Comparison of ENCODE assay signal across 1 cellular context in genomic region chr16:11255737-11256656, GRCh38.
TF ChIP-seq lines count a peak whose summit lies in the region.

A gene with protein sequence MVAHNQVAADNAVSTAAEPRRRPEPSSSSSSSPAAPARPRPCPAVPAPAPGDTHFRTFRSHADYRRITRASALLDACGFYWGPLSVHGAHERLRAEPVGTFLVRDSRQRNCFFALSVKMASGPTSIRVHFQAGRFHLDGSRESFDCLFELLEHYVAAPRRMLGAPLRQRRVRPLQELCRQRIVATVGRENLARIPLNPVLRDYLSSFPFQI (minus strand): TSS chr16:11256204. CDS start chr16:11255478, 726 bp downstream.

TF ChIP-seq in K562, 482 proteins besides CTCF, POLR2A, EP300 and RAD21 (continued from another document and continues in another):
- TF ChIP-seq, protein P1, sequence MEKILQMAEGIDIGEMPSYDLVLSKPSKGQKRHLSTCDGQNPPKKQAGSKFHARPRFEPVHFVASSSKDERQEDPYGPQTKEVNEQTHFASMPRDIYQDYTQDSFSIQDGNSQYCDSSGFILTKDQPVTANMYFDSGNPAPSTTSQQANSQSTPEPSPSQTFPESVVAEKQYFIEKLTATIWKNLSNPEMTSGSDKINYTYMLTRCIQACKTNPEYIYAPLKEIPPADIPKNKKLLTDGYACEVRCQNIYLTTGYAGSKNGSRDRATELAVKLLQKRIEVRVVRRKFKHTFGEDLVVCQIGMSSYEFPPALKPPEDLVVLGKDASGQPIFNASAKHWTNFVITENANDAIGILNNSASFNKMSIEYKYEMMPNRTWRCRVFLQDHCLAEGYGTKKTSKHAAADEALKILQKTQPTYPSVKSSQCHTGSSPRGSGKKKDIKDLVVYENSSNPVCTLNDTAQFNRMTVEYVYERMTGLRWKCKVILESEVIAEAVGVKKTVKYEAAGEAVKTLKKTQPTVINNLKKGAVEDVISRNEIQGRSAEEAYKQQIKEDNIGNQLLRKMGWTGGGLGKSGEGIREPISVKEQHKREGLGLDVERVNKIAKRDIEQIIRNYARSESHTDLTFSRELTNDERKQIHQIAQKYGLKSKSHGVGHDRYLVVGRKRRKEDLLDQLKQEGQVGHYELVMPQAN (IDR thresholded peaks at IDR 0.05; ENCODE audit: borderline replicate concordance), result peak; percentile 98
- TF ChIP-seq MAFG (tag; conservative IDR thresholded peaks at IDR 0.05), result no peak
- peak in 1 of 2 experiments; percentile 73 for TF ChIP-seq E2F6 (IDR thresholded peaks at IDR 0.05; ENCODE audit: borderline replicate concordance in 1 of 2, extremely low read depth in 1 of 2, insufficient read depth in 1 of 2, insufficient read length in 1 of 2, low read depth in 1 of 2, low read length in 1 of 2, poor library complexity in 1 of 2, severe bottlenecking in 1 of 2)
- peak in 2 of 3 experiments; percentile 5 to 59 for TF ChIP-seq YY1 (IDR thresholded peaks at IDR 0.05; ENCODE audit: borderline replicate concordance in 1 of 3, control insufficient read depth in 1 of 3, extremely low read depth in 1 of 3, insufficient read depth in 3 of 3, insufficient read length in 1 of 3, insufficient replicate concordance in 2 of 3, low read depth in 1 of 3, low read length in 2 of 3)
- TF ChIP-seq, protein P2, sequence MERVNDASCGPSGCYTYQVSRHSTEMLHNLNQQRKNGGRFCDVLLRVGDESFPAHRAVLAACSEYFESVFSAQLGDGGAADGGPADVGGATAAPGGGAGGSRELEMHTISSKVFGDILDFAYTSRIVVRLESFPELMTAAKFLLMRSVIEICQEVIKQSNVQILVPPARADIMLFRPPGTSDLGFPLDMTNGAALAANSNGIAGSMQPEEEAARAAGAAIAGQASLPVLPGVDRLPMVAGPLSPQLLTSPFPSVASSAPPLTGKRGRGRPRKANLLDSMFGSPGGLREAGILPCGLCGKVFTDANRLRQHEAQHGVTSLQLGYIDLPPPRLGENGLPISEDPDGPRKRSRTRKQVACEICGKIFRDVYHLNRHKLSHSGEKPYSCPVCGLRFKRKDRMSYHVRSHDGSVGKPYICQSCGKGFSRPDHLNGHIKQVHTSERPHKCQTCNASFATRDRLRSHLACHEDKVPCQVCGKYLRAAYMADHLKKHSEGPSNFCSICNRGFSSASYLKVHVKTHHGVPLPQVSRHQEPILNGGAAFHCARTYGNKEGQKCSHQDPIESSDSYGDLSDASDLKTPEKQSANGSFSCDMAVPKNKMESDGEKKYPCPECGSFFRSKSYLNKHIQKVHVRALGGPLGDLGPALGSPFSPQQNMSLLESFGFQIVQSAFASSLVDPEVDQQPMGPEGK (CRISPR knock-in tag; IDR thresholded peaks at IDR 0.05; ENCODE audit: borderline replicate concordance), result no peak
- TF ChIP-seq BRD4 (IDR thresholded peaks at IDR 0.05), result no peak
- TF ChIP-seq POLR2B (IDR thresholded peaks at IDR 0.05; ENCODE audit: low read depth, partially characterized antibody), result peak; percentile 69
- TF ChIP-seq MYC (IDR thresholded peaks at IDR 0.05; ENCODE audit: low read depth, low read length), result peak; percentile 29
- 0 out of 2 replicates have a peak, but pooled peaks have one; percentile 48 for TF ChIP-seq MYC (CRISPR knock-in tag; IDR thresholded peaks at IDR 0.05; ENCODE audit: borderline replicate concordance, low read depth)
- TF ChIP-seq SMC3 (conservative IDR thresholded peaks at IDR 0.05; ENCODE audit: insufficient read depth, low read depth, low read length), result peak; percentile 88
- TF ChIP-seq HNRNPL (IDR thresholded peaks at IDR 0.05; ENCODE audit: low read depth, low read length), result peak; percentile 56; the same call in 1 of the 2 replicates
- peak; percentile 62; the same call in 1 of the 2 replicates for TF ChIP-seq PHF8 (IDR thresholded peaks at IDR 0.05; ENCODE audit: borderline replicate concordance, low read length)
- peak in 1 of 2 experiments; percentile 22; a peak in 1 of 4 replicates for TF ChIP-seq UBTF (IDR thresholded peaks at IDR 0.05; ENCODE audit: borderline replicate concordance in 1 of 2, low read depth in 2 of 2, low read length in 2 of 2)
- TF ChIP-seq MIER1 (IDR thresholded peaks at IDR 0.05; ENCODE audit: low read depth), result no peak
- peak; percentile 74; the same call in 1 of the 2 replicates for TF ChIP-seq ZNF764 (CRISPR knock-in tag; IDR thresholded peaks at IDR 0.05; ENCODE audit: low read depth)
- no peak for TF ChIP-seq MAFK (IDR thresholded peaks at IDR 0.05; ENCODE audit: low read length)
- peak; percentile 81 to 85; a peak in 3 of 4 replicates for TF ChIP-seq FOXK2 (conservative IDR thresholded peaks at IDR 0.05 in 1 of 2, IDR thresholded peaks at IDR 0.05 in 1 of 2; ENCODE audit: low read depth in 2 of 2)
- TF ChIP-seq KAT7 (CRISPR knock-in tag; IDR thresholded peaks at IDR 0.05; ENCODE audit: borderline replicate concordance), result peak; percentile 47; the same call in 1 of the 2 replicates
- TF ChIP-seq TOE1 (IDR thresholded peaks at IDR 0.05; ENCODE audit: borderline replicate concordance), result peak; percentile 35; the same call in 1 of the 2 replicates
- peak; percentile 81; the same call in 1 of the 2 replicates for TF ChIP-seq TOE1 (CRISPR knock-in tag; IDR thresholded peaks at IDR 0.05; ENCODE audit: borderline replicate concordance, low read depth)
- TF ChIP-seq MNT (conservative IDR thresholded peaks at IDR 0.05), result peak; percentile 86 to 92
- peak; percentile 71 for TF ChIP-seq TAF7 (tag; IDR thresholded peaks at IDR 0.05)
- TF ChIP-seq NONO (IDR thresholded peaks at IDR 0.05; ENCODE audit: low read depth in 2 of 2, low read length in 1 of 2), result peak; percentile 88 to 99
- TF ChIP-seq SMAD3 (CRISPR knock-in tag; conservative IDR thresholded peaks at IDR 0.05), result no peak
- TF ChIP-seq, protein P3, sequence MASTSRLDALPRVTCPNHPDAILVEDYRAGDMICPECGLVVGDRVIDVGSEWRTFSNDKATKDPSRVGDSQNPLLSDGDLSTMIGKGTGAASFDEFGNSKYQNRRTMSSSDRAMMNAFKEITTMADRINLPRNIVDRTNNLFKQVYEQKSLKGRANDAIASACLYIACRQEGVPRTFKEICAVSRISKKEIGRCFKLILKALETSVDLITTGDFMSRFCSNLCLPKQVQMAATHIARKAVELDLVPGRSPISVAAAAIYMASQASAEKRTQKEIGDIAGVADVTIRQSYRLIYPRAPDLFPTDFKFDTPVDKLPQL (IDR thresholded peaks at IDR 0.05; ENCODE audit: extremely low read depth, insufficient read length), result peak; percentile 34
- peak; percentile 90 for TF ChIP-seq CCNT2 (IDR thresholded peaks at IDR 0.05; ENCODE audit: borderline replicate concordance, extremely low read depth, insufficient read length, low read depth, low read length)
- TF ChIP-seq RBFOX2 (IDR thresholded peaks at IDR 0.05; ENCODE audit: low read depth, low read length), result peak; percentile 86
- no peak for TF ChIP-seq COPS2 (conservative IDR thresholded peaks at IDR 0.05)
- peak; percentile 30; the same call in 1 of the 2 replicates for TF ChIP-seq TCF3 (CRISPR knock-in tag; IDR thresholded peaks at IDR 0.05)
- peak; percentile 78 for TF ChIP-seq GTF2A2 (tag; IDR thresholded peaks at IDR 0.05)
- no peak for TF ChIP-seq ZNF449 (CRISPR knock-in tag; IDR thresholded peaks at IDR 0.05)
- TF ChIP-seq CXXC5 (CRISPR knock-in tag; IDR thresholded peaks at IDR 0.05), result peak; percentile 78
- TF ChIP-seq DEAF1 (CRISPR knock-in tag; IDR thresholded peaks at IDR 0.05), result peak; percentile 67
- peak; percentile 87 for TF ChIP-seq TAF1 (IDR thresholded peaks at IDR 0.05; ENCODE audit: control insufficient read depth, extremely low read depth, insufficient read depth, low read length, severe bottlenecking)
- TF ChIP-seq PTBP1 (IDR thresholded peaks at IDR 0.05; ENCODE audit: low read depth, low read length), result no peak; the same call in 1 of the 2 replicates
- peak; percentile 66 for TF ChIP-seq HNRNPK (IDR thresholded peaks at IDR 0.05; ENCODE audit: low read depth, low read length, poor library complexity, severe bottlenecking)
- peak; percentile 62 for TF ChIP-seq ZNF431 (CRISPR knock-in tag; IDR thresholded peaks at IDR 0.05)
- peak; percentile 83; the same call in 1 of the 2 replicates for TF ChIP-seq ZBTB9 (CRISPR knock-in tag; IDR thresholded peaks at IDR 0.05)
- peak; percentile 68 for TF ChIP-seq DIDO1 (tag; IDR thresholded peaks at IDR 0.05; ENCODE audit: low read depth)
- TF ChIP-seq, protein P4, sequence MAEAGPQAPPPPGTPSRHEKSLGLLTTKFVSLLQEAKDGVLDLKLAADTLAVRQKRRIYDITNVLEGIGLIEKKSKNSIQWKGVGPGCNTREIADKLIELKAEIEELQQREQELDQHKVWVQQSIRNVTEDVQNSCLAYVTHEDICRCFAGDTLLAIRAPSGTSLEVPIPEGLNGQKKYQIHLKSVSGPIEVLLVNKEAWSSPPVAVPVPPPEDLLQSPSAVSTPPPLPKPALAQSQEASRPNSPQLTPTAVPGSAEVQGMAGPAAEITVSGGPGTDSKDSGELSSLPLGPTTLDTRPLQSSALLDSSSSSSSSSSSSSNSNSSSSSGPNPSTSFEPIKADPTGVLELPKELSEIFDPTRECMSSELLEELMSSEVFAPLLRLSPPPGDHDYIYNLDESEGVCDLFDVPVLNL (CRISPR knock-in tag; IDR thresholded peaks at IDR 0.05; ENCODE audit: low read depth), result 0 out of 2 replicates have a peak, but pooled peaks have one; percentile 12
